9 cellular contexts compared by ENCODE assay signal in genomic region chr4:94758700-94759399, GRCh38. TPM values are rescaled to one million over a fixed set of nuclear protein-coding genes. Genes with fewer than 3 reads are reported as not detected.
DNase-seq lines count a peak whose midpoint lies in the region; ATAC-seq and TF ChIP-seq lines count a peak whose summit lies in the region.
"Had no signal": no experiment of that assay in that cellular context is flagged by ENCODE, and none has a peak within 500 bp of the region (broad histone marks: within the 10 kb centered on the region; RNA-seq: fewer than 3 reads in every experiment).

No MANE protein-coding gene starts in this region.

- ATAC-seq in activated T-cell treated with anti-CD3 and anti-CD28 coated beads, Interleukin-2, amount 50 U/mL, for 4 hours = no peak
- peak; percentile 20 to 31 for ATAC-seq in lower lobe of right lung

- H3K9me3 Mint-ChIP-seq in activated T-cell treated with anti-CD3 and anti-CD28 coated beads, Interleukin-2, amount 50 U/mL, for 4 hours = no peaks in the 10 kb centered on the region
- no peaks in the 10 kb centered on the region for H3K9me3 Mint-ChIP-seq in chondrocyte (ENCODE audit: low read depth)
- H3K9me3 Mint-ChIP-seq in CD14-positive monocyte = peaks cover 0 to 11% (median 6%) of the 10 kb centered on the region in 7 donors

- H3K27ac ChIP-seq in lower lobe of right lung (no peak overlapping the region), urinary bladder (ENCODE audit: low read depth) (no peak overlapping the region)
- H3K27ac ChIP-seq: SJSA1 had no signal

- H3K4me3 ChIP-seq in lower lobe of right lung (peak overlapping the region; percentile 54), urinary bladder (ENCODE audit: low read depth, low read length) (peak overlapping the region; percentile 56)

- no peaks in the 10 kb centered on the region for H3K36me3 Mint-ChIP-seq in activated T-cell treated with anti-CD3 and anti-CD28 coated beads, Interleukin-2, amount 50 U/mL, for 4 hours (ENCODE audit: insufficient read depth)
- no peaks in the 10 kb centered on the region for H3K36me3 Mint-ChIP-seq in chondrocyte (ENCODE audit: low read depth)
- H3K36me3 Mint-ChIP-seq in CD14-positive monocyte = peaks cover 0 to 2% of the 10 kb centered on the region in 2 donors

- 35% methylated on average over 19 of the region's 19 CpGs for WGBS in urinary bladder

- TF ChIP-seq CTCF in chondrocyte (IDR thresholded peaks at IDR 0.05) (no peak), lower lobe of right lung (IDR thresholded peaks at IDR 0.05) (no peak), CD14-positive monocyte (IDR thresholded peaks at IDR 0.05) (no peak)

- H3K4me1 Mint-ChIP-seq in activated T-cell treated with anti-CD3 and anti-CD28 coated beads, Interleukin-2, amount 50 U/mL, for 4 hours (ENCODE audit: low read depth) = peaks cover 9% of the 10 kb centered on the region
- H3K4me1 Mint-ChIP-seq in chondrocyte (ENCODE audit: low read depth) = peaks cover 27% of the 10 kb centered on the region
- peaks cover 6% of the 10 kb centered on the region for H3K4me1 Mint-ChIP-seq in CD14-positive monocyte

- H3K27ac Mint-ChIP-seq in chondrocyte (ENCODE audit: unreplicated experiment) (peak overlapping the region; percentile 85), CD14-positive monocyte (peak overlapping the region in 1 of 7 donors; percentile 46)

- H3K36me3 ChIP-seq in lower lobe of right lung = no peaks in the 10 kb centered on the region
- H3K36me3 ChIP-seq in urinary bladder (ENCODE audit: insufficient read depth) = no peaks in the 10 kb centered on the region
- H3K36me3 ChIP-seq: SJSA1 had no signal

- H3K4me3 Mint-ChIP-seq in activated T-cell treated with anti-CD3 and anti-CD28 coated beads, Interleukin-2, amount 50 U/mL, for 4 hours = peak overlapping the region; percentile 1
- H3K4me3 Mint-ChIP-seq in chondrocyte (ENCODE audit: unreplicated experiment) (peak overlapping the region; percentile 93), CD14-positive monocyte (peak overlapping the region in 1 of 2 donors; percentile 88)

- H3K9me3 ChIP-seq in lower lobe of right lung = no peaks in the 10 kb centered on the region
- H3K9me3 ChIP-seq: SJSA1 had no signal

- DNase-seq in activated T-cell treated with anti-CD3 and anti-CD28 coated beads, Interleukin-2, amount 50 U/mL, for 4 hours = no peak
- no peak for DNase-seq in activated T-cell treated with anti-CD3 and anti-CD28 coated beads, Interleukin-2, amount 50 U/mL, for 48 hours
- DNase-seq in chondrocyte (ENCODE audit: low spot score) (no peak), lower lobe of right lung (no peak), epidermal melanocyte (ENCODE audit: insufficient read length, low spot score) (no peak), pons (ENCODE audit: low spot score) (no peak), CD14-positive monocyte (ENCODE audit: low spot score) (no peak)

- intact Hi-C loops in lower lobe of right lung (cut with DNase I) (no loop called here), CD14-positive monocyte (cut with micrococcal nuclease) (no loop called here)

- H3K4me1 ChIP-seq in lower lobe of right lung = no peaks in the 10 kb centered on the region
- peaks cover 2% of the 10 kb centered on the region for H3K4me1 ChIP-seq in urinary bladder (ENCODE audit: insufficient read depth)

- H3K27me3 ChIP-seq in lower lobe of right lung (ENCODE audit: low read depth) = peaks cover 38% of the 10 kb centered on the region

- H3K27me3 Mint-ChIP-seq in activated T-cell treated with anti-CD3 and anti-CD28 coated beads, Interleukin-2, amount 50 U/mL, for 4 hours (ENCODE audit: low read depth) = peaks cover 62% of the 10 kb centered on the region
- H3K27me3 Mint-ChIP-seq in chondrocyte (ENCODE audit: low read depth) = no peaks in the 10 kb centered on the region
- peaks cover 58 to 70% (median 64%) of the 10 kb centered on the region in 3 donors for H3K27me3 Mint-ChIP-seq in CD14-positive monocyte (ENCODE audit: low read depth in 3 of 3)

RNA-seq across cellular contexts. Expression of gene BMPR1B, which starts 1.1 kb away (rescaled TPM):
- total RNA-seq in activated T-cell treated with anti-CD3 and anti-CD28 coated beads, Interleukin-2, amount 50 U/mL, for 4 hours = not detected
- total RNA-seq in chondrocyte (5.6 to 19.4 TPM (median 7.8 TPM) in 3 replicates), lower lobe of right lung (6.0 TPM), urinary bladder (1.7 TPM)
- polyA plus RNA-seq in urinary bladder (0.13 TPM), CD14-positive monocyte (not detected)

Comparison
In these comparisons a context has a peak if more than half of its experiments do, and no peak if none do; other contexts are left out.
1. ATAC-seq: peak in lower lobe of right lung (2 of 2); none in activated T-cell treated with anti-CD3 and anti-CD28 coated beads, Interleukin-2, amount 50 U/mL, for 4 hours (0 of 2).